In genomic region chr2:72153924-72154323, GRCh38 we compare ENCODE assay signal across 1 cellular context.
TF ChIP-seq lines count a peak whose summit lies in the region.

No MANE protein-coding gene starts in this region.

TF ChIP-seq in SK-N-SH, 30 proteins besides CTCF, POLR2A, EP300 and RAD21 (continued from another document):
- TF ChIP-seq JUND (IDR thresholded peaks at IDR 0.05), result no peak
- TF ChIP-seq FOSL2 (IDR thresholded peaks at IDR 0.05; ENCODE audit: borderline replicate concordance, low read depth), result no peak
- no peak for TF ChIP-seq USF1 (IDR thresholded peaks at IDR 0.05; ENCODE audit: borderline replicate concordance, low read depth)
- TF ChIP-seq POLR2AphosphoS5 (IDR thresholded peaks at IDR 0.05; ENCODE audit: low read depth, low read length), result no peak
- TF ChIP-seq REST (IDR thresholded peaks at IDR 0.05; ENCODE audit: low read depth, low read length), result no peak
- no peak for TF ChIP-seq IRF3 (IDR thresholded peaks at IDR 0.05; ENCODE audit: low read depth, low read length)
- TF ChIP-seq NRF1 (IDR thresholded peaks at IDR 0.05; ENCODE audit: low read depth, low read length), result no peak
